ENCODE assay signal across 20 cellular contexts in the genomic region with DNA sequence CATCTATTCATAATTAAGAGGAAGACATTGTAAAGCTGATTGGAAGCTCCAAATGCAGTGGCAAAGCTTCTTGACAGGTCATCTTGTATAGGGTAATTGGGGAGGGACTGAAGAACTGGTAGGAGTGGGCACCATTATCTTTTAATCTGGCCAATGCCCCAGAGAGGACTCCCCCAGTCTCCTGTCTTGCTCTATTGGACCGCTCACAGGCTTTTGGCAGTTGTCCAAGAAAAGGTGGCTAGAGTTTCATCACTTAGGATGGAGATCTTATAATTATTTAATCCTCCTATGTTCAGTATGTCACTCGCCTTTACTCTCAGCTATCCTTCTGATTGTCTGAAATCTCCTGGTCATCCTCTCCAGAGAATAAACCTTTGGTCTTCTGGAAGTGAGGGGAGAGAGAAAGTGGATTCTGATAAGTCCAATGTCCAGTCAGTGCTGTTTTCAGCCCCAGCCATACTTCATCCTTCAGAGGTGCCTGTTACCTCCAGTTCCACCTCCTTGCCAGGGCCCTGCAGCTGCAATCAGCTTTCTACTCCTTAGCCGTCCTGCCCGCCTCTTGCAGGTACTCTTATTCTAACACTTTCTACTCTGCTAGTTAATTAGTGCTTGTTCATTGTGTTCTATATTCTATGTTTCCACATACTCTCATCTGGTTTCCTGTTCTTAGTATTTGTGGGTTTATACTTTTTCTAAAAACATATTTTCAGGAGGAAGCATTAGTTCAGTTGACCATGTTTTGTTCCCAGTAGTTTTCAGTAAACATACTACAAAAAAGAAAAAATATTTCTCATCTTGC.
A peak's percentile ranks its signal among the peaks of the same experiment; 100 is the strongest.
DNase-seq lines count a peak whose midpoint lies in the region; ATAC-seq and TF ChIP-seq lines count a peak whose summit lies in the region.
"Had no signal": no experiment of that assay in that cellular context is flagged by ENCODE, and none has a peak within 500 bp of the region (broad histone marks: within the 10 kb centered on the region; RNA-seq: fewer than 3 reads in every experiment).

No MANE protein-coding gene starts in this region.

- DNase-seq in T-helper 17 cell (no peak), endodermal cell (no peak), mucosa of descending colon (no peak), globus pallidus (ENCODE audit: low spot score) (no peak)
- DNase-seq: activated CD4-positive, alpha-beta T cell treated with anti-CD3 and anti-CD28 coated beads for 1 hour; MV-4-11; NCI-H2029; NCI-H526; occipital lobe; stimulated activated naive CD4-positive, alpha-beta T cell; thyroid gland had no signal

- no peak overlapping the region for H3K9ac ChIP-seq in endodermal cell (ENCODE audit: extremely low read depth, low read length, poor library complexity, severe bottlenecking)

- no peaks in the 10 kb centered on the region for H3K36me3 Mint-ChIP-seq in T-helper 17 cell (ENCODE audit: low read depth)
- no peaks in the 10 kb centered on the region for H3K36me3 Mint-ChIP-seq in endodermal cell (ENCODE audit: low read depth)

- H3K27ac ChIP-seq in endodermal cell (ENCODE audit: low read depth, low read length): no peak overlapping the region
- H3K27ac ChIP-seq: SK-N-MC, thyroid gland had no signal

- H3K4me1 ChIP-seq in endodermal cell (ENCODE audit: control insufficient read depth, insufficient read depth, low read length): no peaks in the 10 kb centered on the region
- H3K4me1 ChIP-seq in mucosa of descending colon (ENCODE audit: low read depth): no peaks in the 10 kb centered on the region

- WGBS in endodermal cell (ENCODE audit: insufficient coverage in 1 of 2, insufficient read length in 1 of 2), 2 experiments: 91 to 100% methylated on average over 1 to 3 of the region's 4 CpGs

- H3K27me3 ChIP-seq in endodermal cell (ENCODE audit: control insufficient read depth, insufficient read depth, low read length, poor library complexity, severe bottlenecking): no peaks in the 10 kb centered on the region
- H3K27me3 ChIP-seq: right atrium auricular region, thyroid gland had no signal

- H3K27me3 Mint-ChIP-seq in T-helper 17 cell (peaks cover 11% of the 10 kb centered on the region), endodermal cell (ENCODE audit: insufficient read depth) (no peaks in the 10 kb centered on the region)

- H3K4me3 Mint-ChIP-seq in T-helper 17 cell: no peak overlapping the region
- no peak overlapping the region for H3K4me3 Mint-ChIP-seq in endodermal cell
- H3K4me3 Mint-ChIP-seq: activated T-helper 17 cell treated with anti-CD3 and anti-CD28 coated beads, Interleukin-2, amount 50 U/mL, for 72 hours; B cell had no signal

- peak; percentile 65 for ATAC-seq in GM18870 (IDR thresholded peaks at IDR 0.05; ENCODE audit: unreplicated experiment)
- ATAC-seq in GM19438 (IDR thresholded peaks at IDR 0.05; ENCODE audit: low read depth, unreplicated experiment): peak; percentile 64
- ATAC-seq in HG03095 (IDR thresholded peaks at IDR 0.05; ENCODE audit: unreplicated experiment): peak; percentile 65
- no peak for ATAC-seq in T-helper 17 cell
- ATAC-seq in HG02970 (IDR thresholded peaks at IDR 0.05; ENCODE audit: low FRiP score, unreplicated experiment): no peak
- ATAC-seq in mucosa of descending colon: no peak
- ATAC-seq: activated T-helper 17 cell treated with anti-CD3 and anti-CD28 coated beads, Interleukin-2, amount 50 U/mL, for 72 hours had no signal

- H3K4me1 Mint-ChIP-seq in T-helper 17 cell (no peaks in the 10 kb centered on the region), endodermal cell (peaks cover 5% of the 10 kb centered on the region)
- H3K4me1 Mint-ChIP-seq: activated T-helper 17 cell treated with anti-CD3 and anti-CD28 coated beads, Interleukin-2, amount 50 U/mL, for 72 hours; B cell had no signal

- H3K4me3 ChIP-seq in endodermal cell (ENCODE audit: low read length) (no peak overlapping the region), mucosa of descending colon (no peak overlapping the region)
- H3K4me3 ChIP-seq: lung, right atrium auricular region, SK-N-MC, thyroid gland had no signal

- TF ChIP-seq CTCF in endodermal cell (conservative IDR thresholded peaks at IDR 0.05) (no peak), mucosa of descending colon (IDR thresholded peaks at IDR 0.05) (no peak)

- H3K27ac Mint-ChIP-seq in T-helper 17 cell (peak overlapping the region; percentile 19), endodermal cell (no peak overlapping the region)
- H3K27ac Mint-ChIP-seq: activated T-helper 17 cell treated with anti-CD3 and anti-CD28 coated beads, Interleukin-2, amount 50 U/mL, for 72 hours; B cell had no signal

- no peaks in the 10 kb centered on the region for H3K36me3 ChIP-seq in endodermal cell (ENCODE audit: control insufficient read depth, insufficient read depth, low read length)
- H3K36me3 ChIP-seq in mucosa of descending colon (ENCODE audit: low read depth): no peaks in the 10 kb centered on the region
- H3K36me3 ChIP-seq: right atrium auricular region, thyroid gland had no signal

- no peaks in the 10 kb centered on the region for H3K9me3 Mint-ChIP-seq in endodermal cell
- H3K9me3 Mint-ChIP-seq: activated T-helper 17 cell treated with anti-CD3 and anti-CD28 coated beads, Interleukin-2, amount 50 U/mL, for 72 hours had no signal

- H3K9me3 ChIP-seq in T-helper 17 cell (ENCODE audit: control insufficient read depth, low read length, poor library complexity, severe bottlenecking) (no peaks in the 10 kb centered on the region), endodermal cell (ENCODE audit: control insufficient read depth, low read length) (no peaks in the 10 kb centered on the region), mucosa of descending colon (no peaks in the 10 kb centered on the region)
- H3K9me3 ChIP-seq: right atrium auricular region, thyroid gland had no signal

- intact Hi-C loops in mucosa of descending colon (cut with DNase I, micrococcal nuclease): no loop called here

Comparison
In these comparisons a context has a peak if more than half of its experiments do, and no peak if none do; other contexts are left out.
1. ATAC-seq: peak in GM18870 (single experiment), GM19438 (single experiment) and HG03095 (single experiment); none in T-helper 17 cell (single experiment), HG02970 (single experiment) and mucosa of descending colon (single experiment).